In the genomic region with DNA sequence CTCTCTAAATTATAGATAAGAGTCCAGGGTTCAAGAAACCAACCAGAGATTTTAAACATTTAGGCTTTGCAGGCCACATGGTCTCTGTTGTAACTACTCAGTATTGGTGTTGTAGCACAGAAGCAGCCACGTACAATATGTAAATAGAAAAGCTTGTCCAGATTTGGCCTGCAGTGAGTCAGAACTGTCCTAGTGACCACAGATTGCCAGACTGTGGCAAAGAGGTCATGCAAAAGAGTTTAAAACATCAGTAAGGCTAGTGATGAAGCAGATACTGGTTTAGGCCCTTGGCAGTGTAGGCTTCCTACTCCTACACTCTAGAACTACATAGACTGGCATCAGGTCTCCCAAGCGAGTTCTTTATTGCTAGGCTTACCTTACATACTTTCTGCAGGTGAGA, we compare ENCODE assay signal across 1 cellular context.
TF ChIP-seq lines count a peak whose summit lies in the region.

No MANE protein-coding gene starts in this region.

TF ChIP-seq in GM23338, 12 proteins besides CTCF, POLR2A, EP300 and RAD21 (continued from another document):
- TF ChIP-seq, protein P1, sequence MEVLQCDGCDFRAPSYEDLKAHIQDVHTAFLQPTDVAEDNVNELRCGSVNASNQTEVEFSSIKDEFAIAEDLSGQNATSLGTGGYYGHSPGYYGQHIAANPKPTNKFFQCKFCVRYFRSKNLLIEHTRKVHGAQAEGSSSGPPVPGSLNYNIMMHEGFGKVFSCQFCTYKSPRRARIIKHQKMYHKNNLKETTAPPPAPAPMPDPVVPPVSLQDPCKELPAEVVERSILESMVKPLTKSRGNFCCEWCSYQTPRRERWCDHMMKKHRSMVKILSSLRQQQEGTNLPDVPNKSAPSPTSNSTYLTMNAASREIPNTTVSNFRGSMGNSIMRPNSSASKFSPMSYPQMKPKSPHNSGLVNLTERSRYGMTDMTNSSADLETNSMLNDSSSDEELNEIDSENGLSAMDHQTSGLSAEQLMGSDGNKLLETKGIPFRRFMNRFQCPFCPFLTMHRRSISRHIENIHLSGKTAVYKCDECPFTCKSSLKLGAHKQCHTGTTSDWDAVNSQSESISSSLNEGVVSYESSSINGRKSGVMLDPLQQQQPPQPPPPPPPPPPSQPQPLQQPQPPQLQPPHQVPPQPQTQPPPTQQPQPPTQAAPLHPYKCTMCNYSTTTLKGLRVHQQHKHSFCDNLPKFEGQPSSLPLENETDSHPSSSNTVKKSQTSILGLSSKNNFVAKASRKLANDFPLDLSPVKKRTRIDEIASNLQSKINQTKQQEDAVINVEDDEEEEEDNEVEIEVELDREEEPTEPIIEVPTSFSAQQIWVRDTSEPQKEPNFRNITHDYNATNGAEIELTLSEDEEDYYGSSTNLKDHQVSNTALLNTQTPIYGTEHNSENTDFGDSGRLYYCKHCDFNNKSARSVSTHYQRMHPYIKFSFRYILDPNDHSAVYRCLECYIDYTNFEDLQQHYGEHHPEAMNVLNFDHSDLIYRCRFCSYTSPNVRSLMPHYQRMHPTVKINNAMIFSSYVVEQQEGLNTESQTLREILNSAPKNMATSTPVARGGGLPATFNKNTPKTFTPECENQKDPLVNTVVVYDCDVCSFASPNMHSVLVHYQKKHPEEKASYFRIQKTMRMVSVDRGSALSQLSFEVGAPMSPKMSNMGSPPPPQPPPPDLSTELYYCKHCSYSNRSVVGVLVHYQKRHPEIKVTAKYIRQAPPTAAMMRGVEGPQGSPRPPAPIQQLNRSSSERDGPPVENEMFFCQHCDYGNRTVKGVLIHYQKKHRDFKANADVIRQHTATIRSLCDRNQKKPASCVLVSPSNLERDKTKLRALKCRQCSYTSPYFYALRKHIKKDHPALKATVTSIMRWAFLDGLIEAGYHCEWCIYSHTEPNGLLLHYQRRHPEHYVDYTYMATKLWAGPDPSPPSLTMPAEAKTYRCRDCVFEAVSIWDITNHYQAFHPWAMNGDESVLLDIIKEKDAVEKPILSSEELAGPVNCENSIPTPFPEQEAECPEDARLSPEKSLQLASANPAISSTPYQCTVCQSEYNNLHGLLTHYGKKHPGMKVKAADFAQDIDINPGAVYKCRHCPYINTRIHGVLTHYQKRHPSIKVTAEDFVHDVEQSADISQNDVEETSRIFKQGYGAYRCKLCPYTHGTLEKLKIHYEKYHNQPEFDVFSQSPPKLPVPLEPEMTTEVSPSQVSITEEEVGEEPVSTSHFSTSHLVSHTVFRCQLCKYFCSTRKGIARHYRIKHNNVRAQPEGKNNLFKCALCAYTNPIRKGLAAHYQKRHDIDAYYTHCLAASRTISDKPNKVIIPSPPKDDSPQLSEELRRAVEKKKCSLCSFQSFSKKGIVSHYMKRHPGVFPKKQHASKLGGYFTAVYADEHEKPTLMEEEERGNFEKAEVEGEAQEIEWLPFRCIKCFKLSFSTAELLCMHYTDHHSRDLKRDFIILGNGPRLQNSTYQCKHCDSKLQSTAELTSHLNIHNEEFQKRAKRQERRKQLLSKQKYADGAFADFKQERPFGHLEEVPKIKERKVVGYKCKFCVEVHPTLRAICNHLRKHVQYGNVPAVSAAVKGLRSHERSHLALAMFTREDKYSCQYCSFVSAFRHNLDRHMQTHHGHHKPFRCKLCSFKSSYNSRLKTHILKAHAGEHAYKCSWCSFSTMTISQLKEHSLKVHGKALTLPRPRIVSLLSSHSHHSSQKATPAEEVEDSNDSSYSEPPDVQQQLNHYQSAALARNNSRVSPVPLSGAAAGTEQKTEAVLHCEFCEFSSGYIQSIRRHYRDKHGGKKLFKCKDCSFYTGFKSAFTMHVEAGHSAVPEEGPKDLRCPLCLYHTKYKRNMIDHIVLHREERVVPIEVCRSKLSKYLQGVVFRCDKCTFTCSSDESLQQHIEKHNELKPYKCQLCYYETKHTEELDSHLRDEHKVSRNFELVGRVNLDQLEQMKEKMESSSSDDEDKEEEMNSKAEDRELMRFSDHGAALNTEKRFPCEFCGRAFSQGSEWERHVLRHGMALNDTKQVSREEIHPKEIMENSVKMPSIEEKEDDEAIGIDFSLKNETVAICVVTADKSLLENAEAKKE (CRISPR knock-in tag; IDR thresholded peaks at IDR 0.05) = no peak
- TF ChIP-seq POLR2AphosphoS5 (IDR thresholded peaks at IDR 0.05; ENCODE audit: low read depth) (no peak), NANOG (IDR thresholded peaks at IDR 0.05; ENCODE audit: borderline replicate concordance) (no peak), CREB1 (CRISPR knock-in tag; IDR thresholded peaks at IDR 0.05; ENCODE audit: low read depth) (no peak), STAT1 (IDR thresholded peaks at IDR 0.05; ENCODE audit: unreplicated experiment) (no peak), ZNF331 (CRISPR knock-in tag; IDR thresholded peaks at IDR 0.05; ENCODE audit: low read depth) (no peak)
- TF ChIP-seq, protein P2, sequence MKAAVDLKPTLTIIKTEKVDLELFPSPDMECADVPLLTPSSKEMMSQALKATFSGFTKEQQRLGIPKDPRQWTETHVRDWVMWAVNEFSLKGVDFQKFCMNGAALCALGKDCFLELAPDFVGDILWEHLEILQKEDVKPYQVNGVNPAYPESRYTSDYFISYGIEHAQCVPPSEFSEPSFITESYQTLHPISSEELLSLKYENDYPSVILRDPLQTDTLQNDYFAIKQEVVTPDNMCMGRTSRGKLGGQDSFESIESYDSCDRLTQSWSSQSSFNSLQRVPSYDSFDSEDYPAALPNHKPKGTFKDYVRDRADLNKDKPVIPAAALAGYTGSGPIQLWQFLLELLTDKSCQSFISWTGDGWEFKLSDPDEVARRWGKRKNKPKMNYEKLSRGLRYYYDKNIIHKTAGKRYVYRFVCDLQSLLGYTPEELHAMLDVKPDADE (IDR thresholded peaks at IDR 0.05) = no peak
